8 cellular contexts compared by ENCODE assay signal in the genomic region with DNA sequence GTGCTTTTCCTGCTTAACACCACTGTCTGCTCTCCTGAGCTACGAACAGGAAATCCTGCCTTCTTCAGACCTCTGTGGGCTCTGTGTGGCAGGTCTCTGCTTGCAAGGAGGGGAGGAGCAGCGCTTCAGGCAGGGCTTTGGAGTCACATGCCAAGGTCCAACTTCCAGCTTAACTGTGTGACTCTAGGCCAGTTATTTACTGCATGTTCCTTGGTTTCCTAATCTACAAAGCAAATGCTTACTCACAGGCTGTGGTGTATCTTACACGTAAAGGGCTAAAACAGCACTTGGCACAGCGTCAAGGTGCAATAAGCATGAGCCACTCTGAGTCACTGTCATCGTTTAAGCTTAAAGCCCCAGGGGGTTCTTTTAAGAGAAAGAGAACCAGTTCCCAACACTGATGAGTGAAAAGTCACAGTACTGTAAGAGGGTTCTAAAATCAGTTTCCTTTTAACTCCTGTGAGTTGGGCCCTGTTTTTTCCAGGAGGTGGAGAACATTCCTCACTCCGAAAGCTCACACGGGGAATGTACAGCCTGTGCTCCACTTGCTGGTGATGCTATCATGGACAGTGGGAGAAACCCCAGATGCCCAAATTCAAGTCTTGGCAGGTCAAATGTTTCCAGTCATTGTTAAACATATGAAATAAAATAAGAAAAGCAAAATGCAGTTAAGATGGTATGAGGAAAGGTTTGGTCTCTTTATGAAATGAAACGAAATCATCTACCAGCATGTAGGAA. TPM values are rescaled to one million over a fixed set of nuclear protein-coding genes. Genes with fewer than 3 reads are reported as not detected.
DNase-seq lines count a peak whose midpoint lies in the region; ATAC-seq, FAIRE-seq and TF ChIP-seq lines count a peak whose summit lies in the region.

No MANE protein-coding gene starts in this region.

- peak; percentile 89 for FAIRE-seq in HepG2 (lab: Jason Lieb, UNC)

- H3K9me3 ChIP-seq in T-helper 17 cell (ENCODE audit: control insufficient read depth, low read length, poor library complexity, severe bottlenecking) = no peaks in the 10 kb centered on the region
- H3K9me3 ChIP-seq in breast epithelium = no peaks in the 10 kb centered on the region
- H3K9me3 ChIP-seq in HepG2 (ENCODE audit: low read length) = no peaks in the 10 kb centered on the region

- H3K27me3 ChIP-seq in breast epithelium (no peaks in the 10 kb centered on the region), HepG2 (ENCODE audit: control insufficient read depth in 1 of 2, insufficient read depth in 2 of 2, low read length in 2 of 2) (no peaks in the 10 kb centered on the region; a peak in 1 of 5 replicates)

- peak overlapping the region; percentile 96 for H3K4me2 ChIP-seq in HepG2 (ENCODE audit: low read depth, low read length)

- peaks cover 8% of the 10 kb centered on the region for H3K36me3 Mint-ChIP-seq in T-helper 17 cell (ENCODE audit: low read depth)

- no peaks in the 10 kb centered on the region for H3K27me3 Mint-ChIP-seq in T-helper 17 cell

- POLR2A ChIA-PET in HepG2 (lab: Yijun Ruan, JAX) = interaction anchor here (0.8 to 10.2 kb wide), 37 partner anchors 8 to 699 kb away, joined by 3 to 312 read pairs (median 6); a partner anchor contains a TSS

- in situ Hi-C loops in HepG2 (cut with HindIII; ENCODE audit: extremely low pct_ligation_motif_present, low pct_unique_long_range_greater_than_20kb) = loop anchor here (5.0 kb wide), 1 partner anchor 38 kb away; no protein-coding TSS in a partner anchor

- CTCF ChIA-PET in HepG2 (lab: Yijun Ruan, JAX; ENCODE audit: low intra/inter-chr PET ratio, low total read pairs) = no interaction called here

- under 1% methylated on average over 8 of the region's 8 CpGs for WGBS in HepG2 (ENCODE audit: low lambda C conversion rate)

- DNase-seq in CD1c-positive myeloid dendritic cell (ENCODE audit: extremely low spot score) (peak; percentile 63), HT-29 (ENCODE audit: low spot score) (peak; percentile 92), T-helper 17 cell (peak in 1 of 3 donors; percentile 11), breast epithelium (ENCODE audit: low spot score in 2 of 2) (peak; percentile 72 to 88), HepG2 (ENCODE audit: low spot score) (peak; percentile 99), cortex of kidney (lab: John Stamatoyannopoulos, UW) (no peak)
- DNase-seq in stimulated activated CD8-positive, alpha-beta memory T cell treated with anti-CD3 and anti-CD28 coated beads, Interleukin-15, amount 100 ng/mL, for 48 hours (ENCODE audit: low read depth in 2 of 2) = peak; percentile 34 to 54

- TF ChIP-seq RAD21 in HepG2 (CRISPR knock-in tag; IDR thresholded peaks at IDR 0.05) = no peak

- H3K27ac ChIP-seq in breast epithelium (peak overlapping the region; percentile 90 to 94), HepG2 (ENCODE audit: extremely low read length, insufficient read depth, low read length) (peak overlapping the region; percentile 99)

- no peak for TF ChIP-seq POLR2A in breast epithelium (IDR thresholded peaks at IDR 0.05)
- peak; percentile 67 to 95 for TF ChIP-seq POLR2A in HepG2 (IDR thresholded peaks at IDR 0.05; ENCODE audit: insufficient read depth in 1 of 2, low read depth in 2 of 2, low read length in 2 of 2)

- TF ChIP-seq CTCF in breast epithelium (IDR thresholded peaks at IDR 0.05) = no peak
- TF ChIP-seq CTCF in HepG2 (CRISPR knock-in tag; IDR thresholded peaks at IDR 0.05) = no peak; the same call in 1 of the 2 replicates

- BruUV-seq in HepG2 (replicated peaks; lab: Mats Ljungman, UMichigan) = TSS peak; percentile 84

- peak overlapping the region; percentile 43 for H3K27ac Mint-ChIP-seq in T-helper 17 cell

- peak overlapping the region; percentile 89 for H3K9ac ChIP-seq in HepG2 (ENCODE audit: insufficient read depth, low read depth, low read length)

- peaks cover 3% of the 10 kb centered on the region for H3K79me2 ChIP-seq in HepG2 (ENCODE audit: insufficient read depth, low read length)

- H3K4me1 Mint-ChIP-seq in T-helper 17 cell = peaks cover 39% of the 10 kb centered on the region

- peak; percentile 92 to 93 for TF ChIP-seq EP300 in HepG2 (IDR thresholded peaks at IDR 0.05; ENCODE audit: low read depth in 2 of 2, low read length in 2 of 2)
- TF ChIP-seq EP300 in HepG2 (CRISPR knock-in tag; IDR thresholded peaks at IDR 0.05; ENCODE audit: borderline replicate concordance) = peak; percentile 98

- no peaks in the 10 kb centered on the region for H4K20me1 ChIP-seq in HepG2 (ENCODE audit: insufficient read depth, low read length)

- ATAC-seq in GM19463 (IDR thresholded peaks at IDR 0.05; ENCODE audit: unreplicated experiment) = peak; percentile 85
- peak; percentile 79 for ATAC-seq in T-helper 17 cell
- ATAC-seq in HepG2 = peak; percentile 87

- intact Hi-C loops in breast epithelium (cut with DNase I; ENCODE audit: low total_unique reads) = no loop called here
- intact Hi-C loops in HepG2 (cut with micrococcal nuclease; ENCODE audit: unreplicated experiment) = loop anchor here (1.0 to 2.0 kb wide), 3 partner anchors 43 to 79 kb away; no protein-coding TSS in a partner anchor

- H3K4me3 ChIP-seq in breast epithelium = peak overlapping the region in 1 of 3 donors; percentile 26
- peak overlapping the region; percentile 46 to 62 (median 55) for H3K4me3 ChIP-seq in HepG2 (replicated peaks in 1 of 3; ENCODE audit: insufficient read depth in 1 of 3, low read depth in 2 of 3, low read length in 3 of 3)

- H3K4me3 Mint-ChIP-seq in T-helper 17 cell = no peak overlapping the region

- H2AFZ ChIP-seq in HepG2 (ENCODE audit: low read length) = no peak overlapping the region

- H3K36me3 ChIP-seq in breast epithelium (no peaks in the 10 kb centered on the region), HepG2 (replicated peaks in 1 of 2; ENCODE audit: control insufficient read depth in 1 of 2, insufficient read depth in 2 of 2, low read length in 2 of 2) (peaks cover 8 to 35% of the 10 kb centered on the region in 2 experiments)

- peaks cover 7 to 17% of the 10 kb centered on the region in 2 donors for H3K4me1 ChIP-seq in breast epithelium
- H3K4me1 ChIP-seq in HepG2 (ENCODE audit: insufficient read depth, low read length) = peaks cover 69% of the 10 kb centered on the region

TF ChIP-seq in HepG2, 621 proteins besides CTCF, POLR2A, EP300 and RAD21 (continues in another document):
- no peak for TF ChIP-seq SOX6 (IDR thresholded peaks at IDR 0.05)
- TF ChIP-seq SOX6 (CRISPR knock-in tag; IDR thresholded peaks at IDR 0.05) = peak; percentile 95
- peak; percentile 53; the same call in 1 of the 2 replicates for TF ChIP-seq SIN3B (IDR thresholded peaks at IDR 0.05; ENCODE audit: low read length)
- peak in 1 of 2 experiments; percentile 72; a peak in 2 of 4 replicates for TF ChIP-seq NR2F1 (CRISPR knock-in tag; IDR thresholded peaks at IDR 0.05)
- no peak; the same call in 1 of the 2 replicates for TF ChIP-seq HOXA5 (CRISPR knock-in tag; IDR thresholded peaks at IDR 0.05)
- TF ChIP-seq SMARCC2 (IDR thresholded peaks at IDR 0.05) = no peak
- no peak for TF ChIP-seq ZC3H13 (CRISPR knock-in tag; IDR thresholded peaks at IDR 0.05)

RNA-seq across cellular contexts. Expression of a gene that starts 54.1 kb away (rescaled TPM):
- 230 and 270 TPM in 2 replicates for total RNA-seq in HT-29 (2014; rRNA removed; shearing (Covaris generic))
- total RNA-seq in T-helper 17 cell (under 1 TPM in 1 of 2 donors, not detected in 1; 0.50 TPM), breast epithelium (10 to 100 TPM; 13.6 to 38.7 (median 32.9) TPM), HepG2 (2016; rRNA removed; fragmentation: Illumina TruSeq; extraction: Trizol) (35.9 and 48.1 TPM in 2 replicates)
- 13.1 and 14.5 TPM in 2 replicates for total RNA-seq in HepG2 (2016; cell fraction: cytosol; rRNA removed; fragmentation: Illumina TruSeq; extraction: Trizol; ENCODE audit: low read depth)
- 33.1 and 51.1 TPM in 2 replicates for total RNA-seq in HepG2 (2016; cell fraction: insoluble cytoplasmic fraction; rRNA removed; fragmentation: Illumina TruSeq; extraction: Trizol)
- 38.7 and 43.1 TPM in 2 replicates for total RNA-seq in HepG2 (2016; cell fraction: membrane; rRNA removed; fragmentation: Illumina TruSeq; extraction: Trizol)
- total RNA-seq in HepG2 (2016; cell fraction: nucleus; rRNA removed; fragmentation: Illumina TruSeq; extraction: Trizol) = 38.1 and 45.0 TPM in 2 replicates
- polyA plus RNA-seq in HepG2 (2011; rRNA removed) = 51.7 and 57.8 TPM in 2 replicates
- polyA plus RNA-seq in HepG2 (2011; cell fraction: cytosol; rRNA removed) = 31.6 and 53.3 TPM in 2 replicates
- polyA plus RNA-seq in HepG2 (2011; cell fraction: nucleus; rRNA removed) = 202 and 242 TPM in 2 replicates
- polyA plus RNA-seq in HepG2 (2012) = 39.6 and 65.3 TPM in 2 replicates
- polyA plus RNA-seq in HepG2 (2016; cell fraction: cytosol; fragmentation: Illumina TruSeq; extraction: Trizol; ENCODE audit: low read depth) = 13.2 and 13.9 TPM in 2 replicates
- polyA plus RNA-seq in HepG2 (2016; cell fraction: insoluble cytoplasmic fraction; fragmentation: Illumina TruSeq; extraction: Trizol; ENCODE audit: low read depth) = 47.9 and 56.1 TPM in 2 replicates
- 24.5 and 27.8 TPM in 2 replicates for polyA plus RNA-seq in HepG2 (2016; cell fraction: membrane; fragmentation: Illumina TruSeq; extraction: Trizol; ENCODE audit: low read depth)
- polyA plus RNA-seq in HepG2 (2016; cell fraction: nucleus; fragmentation: Illumina TruSeq; extraction: Trizol; ENCODE audit: insufficient read depth, low read depth) = 68.9 and 74.0 TPM in 2 replicates
- polyA minus RNA-seq in HepG2 (2011; rRNA and poly(A)+ RNA removed; ENCODE audit: low replicate concordance) = 35.0 and 120 TPM in 2 replicates
- 32.5 and 33.4 TPM in 2 replicates for polyA minus RNA-seq in HepG2 (2011; cell fraction: cytosol; rRNA and poly(A)+ RNA removed)
- polyA minus RNA-seq in HepG2 (2011; cell fraction: nucleus; rRNA and poly(A)+ RNA removed) = 77.6 and 107 TPM in 2 replicates

Comparison
In these comparisons a context has a peak if more than half of its experiments do, and no peak if none do; other contexts are left out.
1. RNA of a gene that starts 54.1 kb away (total RNA-seq): 230 to 270 TPM in HT-29, 13.1 to 51.1 TPM in HepG2 and 13.6 to 38.7 TPM in breast epithelium; 0.50 TPM in T-helper 17 cell; every median in the first group is over 4 times any median in the second.
2. Peak in every context shown above with its lines, with median percentiles within 50 percentile points of each other: ATAC-seq.